Comparison of ENCODE assay signal across 10 cellular contexts in the genomic region with DNA sequence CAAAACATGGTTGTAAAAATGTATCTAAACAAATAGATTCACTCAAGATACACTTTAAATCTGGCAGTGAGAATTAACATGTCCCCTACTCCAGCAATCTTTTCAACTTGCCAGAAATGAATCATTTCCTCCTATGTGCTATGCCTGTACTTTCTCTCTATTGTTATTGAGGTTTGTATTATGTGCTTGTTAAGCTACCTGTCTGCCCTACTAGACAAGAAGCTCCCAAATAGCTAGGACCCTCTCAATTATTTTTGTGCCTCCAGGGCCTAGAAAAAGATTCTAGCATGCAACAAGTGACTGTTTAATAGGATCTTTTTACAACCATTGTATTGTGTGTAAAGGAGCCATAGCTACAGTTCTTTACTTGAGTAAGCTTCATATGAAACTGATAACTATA. TPM values are rescaled to one million over a fixed set of nuclear protein-coding genes. Genes with fewer than 3 reads are reported as not detected.
A peak's percentile ranks its signal among the peaks of the same experiment; 100 is the strongest.
DNase-seq lines count a peak whose midpoint lies in the region; ATAC-seq, FAIRE-seq and TF ChIP-seq lines count a peak whose summit lies in the region.
"Had no signal": no experiment of that assay in that cellular context is flagged by ENCODE, and none has a peak within 500 bp of the region (broad histone marks: within the 10 kb centered on the region; RNA-seq: fewer than 3 reads in every experiment).

No MANE protein-coding gene starts in this region.

- H3K9me3 Mint-ChIP-seq in activated CD8-positive, alpha-beta memory T cell treated with anti-CD3 and anti-CD28 coated beads, Interleukin-2, amount 10 ng/mL, durations not matched to agents 7 days and 5 days (ENCODE audit: low read depth) = no peaks in the 10 kb centered on the region
- H3K9me3 Mint-ChIP-seq in astrocyte (ENCODE audit: unreplicated experiment) = no peaks in the 10 kb centered on the region
- H3K9me3 Mint-ChIP-seq in stimulated activated effector memory CD8-positive, alpha-beta T cell treated with anti-CD3 and anti-CD28 coated beads, Interleukin-12 subunit alpha, Interleukin-12 subunit beta, amount 100 ng/mL, for 72 hours = no peaks in the 10 kb centered on the region

- CTCF ChIA-PET in activated CD8-positive, alpha-beta memory T cell treated with anti-CD3 and anti-CD28 coated beads, Interleukin-2, amount 10 ng/mL, durations not matched to agents 7 days and 5 days (lab: Charles Lee) = interaction anchor here (1.0 to 7.1 kb wide), 4 partner anchors 10 to 49 kb away, joined by 3 to 55 read pairs (median 4); partner anchors contain the start of gene HMGB2

- ATAC-seq in activated CD8-positive, alpha-beta memory T cell treated with anti-CD3 and anti-CD28 coated beads, Interleukin-2, amount 10 ng/mL, durations not matched to agents 7 days and 5 days = no peak
- peak; percentile 13 for ATAC-seq in HG03196 (IDR thresholded peaks at IDR 0.05; ENCODE audit: unreplicated experiment)
- ATAC-seq in stimulated activated effector memory CD8-positive, alpha-beta T cell treated with anti-CD3 and anti-CD28 coated beads, Interleukin-12 subunit alpha, Interleukin-12 subunit beta, amount 100 ng/mL, for 72 hours = no peak
- no peak for ATAC-seq in mucosa of descending colon

- peaks cover 10% of the 10 kb centered on the region for H3K79me2 ChIP-seq in astrocyte (ENCODE audit: insufficient read depth, low read length)

- peaks cover 36% of the 10 kb centered on the region for H3K4me1 Mint-ChIP-seq in activated CD8-positive, alpha-beta memory T cell treated with anti-CD3 and anti-CD28 coated beads, Interleukin-2, amount 10 ng/mL, durations not matched to agents 7 days and 5 days
- H3K4me1 Mint-ChIP-seq in astrocyte (ENCODE audit: low read depth, unreplicated experiment) = peaks cover 3% of the 10 kb centered on the region
- peaks cover 28% of the 10 kb centered on the region for H3K4me1 Mint-ChIP-seq in stimulated activated effector memory CD8-positive, alpha-beta T cell treated with anti-CD3 and anti-CD28 coated beads, Interleukin-12 subunit alpha, Interleukin-12 subunit beta, amount 100 ng/mL, for 72 hours

- H3K27ac Mint-ChIP-seq in activated CD8-positive, alpha-beta memory T cell treated with anti-CD3 and anti-CD28 coated beads, Interleukin-2, amount 10 ng/mL, durations not matched to agents 7 days and 5 days = peak overlapping the region; percentile 48
- no peak overlapping the region for H3K27ac Mint-ChIP-seq in astrocyte (ENCODE audit: unreplicated experiment)
- peak overlapping the region; percentile 30 for H3K27ac Mint-ChIP-seq in stimulated activated effector memory CD8-positive, alpha-beta T cell treated with anti-CD3 and anti-CD28 coated beads, Interleukin-12 subunit alpha, Interleukin-12 subunit beta, amount 100 ng/mL, for 72 hours
- H3K27ac Mint-ChIP-seq: activated naive CD8-positive, alpha-beta T cell had no signal

- H3K4me3 ChIP-seq in astrocyte (ENCODE audit: insufficient read depth, low read depth, low read length) (no peak overlapping the region), mucosa of descending colon (no peak overlapping the region)

- H3K4me3 Mint-ChIP-seq in activated CD8-positive, alpha-beta memory T cell treated with anti-CD3 and anti-CD28 coated beads, Interleukin-2, amount 10 ng/mL, durations not matched to agents 7 days and 5 days = peak overlapping the region; percentile 34
- no peak overlapping the region for H3K4me3 Mint-ChIP-seq in astrocyte (ENCODE audit: unreplicated experiment)
- peak overlapping the region; percentile 94 for H3K4me3 Mint-ChIP-seq in stimulated activated effector memory CD8-positive, alpha-beta T cell treated with anti-CD3 and anti-CD28 coated beads, Interleukin-12 subunit alpha, Interleukin-12 subunit beta, amount 100 ng/mL, for 72 hours
- H3K4me3 Mint-ChIP-seq: activated naive CD8-positive, alpha-beta T cell had no signal

- no peaks in the 10 kb centered on the region for H4K20me1 ChIP-seq in astrocyte (ENCODE audit: insufficient read depth, low read length)

- H3K9ac ChIP-seq in astrocyte (ENCODE audit: low read length) = no peak overlapping the region

- H3K27me3 ChIP-seq in astrocyte (ENCODE audit: insufficient read depth, low read length) = no peaks in the 10 kb centered on the region

- no peaks in the 10 kb centered on the region for H3K27me3 Mint-ChIP-seq in activated CD8-positive, alpha-beta memory T cell treated with anti-CD3 and anti-CD28 coated beads, Interleukin-2, amount 10 ng/mL, durations not matched to agents 7 days and 5 days
- no peaks in the 10 kb centered on the region for H3K27me3 Mint-ChIP-seq in astrocyte (ENCODE audit: low read depth, unreplicated experiment)
- H3K27me3 Mint-ChIP-seq: activated naive CD8-positive, alpha-beta T cell had no signal

- H2AFZ ChIP-seq in astrocyte (ENCODE audit: low read depth, low read length) = no peak overlapping the region

- DNase-seq in activated CD8-positive, alpha-beta memory T cell treated with anti-CD3 and anti-CD28 coated beads, Interleukin-2, amount 10 ng/mL, durations not matched to agents 7 days and 5 days = no peak
- no peak for DNase-seq in activated CD8-positive, alpha-beta memory T cell treated with anti-CD3 and anti-CD28 coated beads, Interleukin-2, amount 50 U/mL, for 48 hours
- DNase-seq in astrocyte (ENCODE audit: low read depth) (no peak), mucosa of descending colon (no peak), D341Med (ENCODE audit: low spot score) (no peak)
- DNase-seq in stimulated activated effector memory CD8-positive, alpha-beta T cell treated with anti-CD3 and anti-CD28 coated beads, Interleukin-12 subunit alpha, Interleukin-12 subunit beta, amount 100 ng/mL, for 72 hours (ENCODE audit: low spot score in 2 of 2) = no peak
- no peak for DNase-seq in activated CD4-positive, alpha-beta T cell treated with anti-CD3 and anti-CD28 coated beads for 48 hours
- DNase-seq: NK-92 treated with Interleukin-12 subunit alpha and Interleukin-12 subunit beta, amount 100 ng/mL, for 24 hours had no signal

- H3K9me3 ChIP-seq in astrocyte (ENCODE audit: insufficient read depth, low read depth, low read length) (no peaks in the 10 kb centered on the region), mucosa of descending colon (no peaks in the 10 kb centered on the region)

- peaks cover 9% of the 10 kb centered on the region for H3K36me3 Mint-ChIP-seq in activated CD8-positive, alpha-beta memory T cell treated with anti-CD3 and anti-CD28 coated beads, Interleukin-2, amount 10 ng/mL, durations not matched to agents 7 days and 5 days
- no peaks in the 10 kb centered on the region for H3K36me3 Mint-ChIP-seq in astrocyte (ENCODE audit: low read depth, unreplicated experiment)
- peaks cover 51% of the 10 kb centered on the region for H3K36me3 Mint-ChIP-seq in stimulated activated effector memory CD8-positive, alpha-beta T cell treated with anti-CD3 and anti-CD28 coated beads, Interleukin-12 subunit alpha, Interleukin-12 subunit beta, amount 100 ng/mL, for 72 hours
- H3K36me3 Mint-ChIP-seq: activated naive CD8-positive, alpha-beta T cell had no signal

- no peak overlapping the region for H3K27ac ChIP-seq in astrocyte (ENCODE audit: low read depth, low read length)

- H3K4me1 ChIP-seq in astrocyte (ENCODE audit: insufficient read depth, low read length) (peaks cover 4% of the 10 kb centered on the region), mucosa of descending colon (ENCODE audit: low read depth) (peaks cover 11% of the 10 kb centered on the region)

- H3K4me2 ChIP-seq in astrocyte (ENCODE audit: low read length) = peak overlapping the region; percentile 25

- peak; percentile 49 for FAIRE-seq in astrocyte (lab: Jason Lieb, UNC)

- no peaks in the 10 kb centered on the region for H3K36me3 ChIP-seq in astrocyte (ENCODE audit: insufficient read depth, low read length)
- no peaks in the 10 kb centered on the region for H3K36me3 ChIP-seq in mucosa of descending colon (ENCODE audit: low read depth)

- no peak for TF ChIP-seq CTCF in astrocyte (IDR thresholded peaks at IDR 0.05; ENCODE audit: insufficient read depth, low read depth, low read length)
- TF ChIP-seq CTCF in mucosa of descending colon (IDR thresholded peaks at IDR 0.05) = no peak

- intact Hi-C loops in mucosa of descending colon (cut with DNase I, micrococcal nuclease) = no loop called here

RNA-seq across cellular contexts. Expression of gene SAP30, which starts 3.5 kb away (rescaled TPM):
- 10 to 100 TPM; 32.7 to 34.0 TPM for total RNA-seq in activated CD8-positive, alpha-beta memory T cell treated with anti-CD3 and anti-CD28 coated beads, Interleukin-2, amount 10 ng/mL, durations not matched to agents 7 days and 5 days
- 8.8 and 9.4 TPM in 2 replicates for total RNA-seq in astrocyte
- 10 to 100 TPM in 2 of 3 donors, 1 to 10 TPM in 1; 3.8 to 22.6 (median 12.4) TPM for total RNA-seq in mucosa of descending colon

RNA-seq across cellular contexts. Expression of gene SCRG1, which starts 31.6 kb away (rescaled TPM):
- not detected for total RNA-seq in activated CD8-positive, alpha-beta memory T cell treated with anti-CD3 and anti-CD28 coated beads, Interleukin-2, amount 10 ng/mL, durations not matched to agents 7 days and 5 days
- 4.3 and 7.3 TPM in 2 replicates for total RNA-seq in astrocyte
- total RNA-seq in mucosa of descending colon = 1 to 10 TPM in 1 of 3 donors, under 1 TPM in 2; 0.06 to 3.4 (median 0.41) TPM

RNA-seq across cellular contexts. Expression of gene HMGB2, which starts 33.1 kb away (rescaled TPM):
- total RNA-seq in activated CD8-positive, alpha-beta memory T cell treated with anti-CD3 and anti-CD28 coated beads, Interleukin-2, amount 10 ng/mL, durations not matched to agents 7 days and 5 days = 100 to 1,000 TPM; 646 to 837 TPM
- 12.3 and 18.3 TPM in 2 replicates for total RNA-seq in astrocyte
- 100 to 1,000 TPM in 1 of 3 donors, 10 to 100 TPM in 2; 42.0 to 113 (median 54.4) TPM for total RNA-seq in mucosa of descending colon

Comparison
In these comparisons a context has a peak if more than half of its experiments do, and no peak if none do; other contexts are left out.
1. RNA of gene HMGB2, which starts 33.1 kb away (total RNA-seq): 646 to 837 TPM in activated CD8-positive, alpha-beta memory T cell treated with anti-CD3 and anti-CD28 coated beads, Interleukin-2, amount 10 ng/mL, durations not matched to agents 7 days and 5 days; 42.0 to 113 TPM in mucosa of descending colon and 12.3 to 18.3 TPM in astrocyte; every median in the first group is over 4 times any median in the second.